In the genomic region with DNA sequence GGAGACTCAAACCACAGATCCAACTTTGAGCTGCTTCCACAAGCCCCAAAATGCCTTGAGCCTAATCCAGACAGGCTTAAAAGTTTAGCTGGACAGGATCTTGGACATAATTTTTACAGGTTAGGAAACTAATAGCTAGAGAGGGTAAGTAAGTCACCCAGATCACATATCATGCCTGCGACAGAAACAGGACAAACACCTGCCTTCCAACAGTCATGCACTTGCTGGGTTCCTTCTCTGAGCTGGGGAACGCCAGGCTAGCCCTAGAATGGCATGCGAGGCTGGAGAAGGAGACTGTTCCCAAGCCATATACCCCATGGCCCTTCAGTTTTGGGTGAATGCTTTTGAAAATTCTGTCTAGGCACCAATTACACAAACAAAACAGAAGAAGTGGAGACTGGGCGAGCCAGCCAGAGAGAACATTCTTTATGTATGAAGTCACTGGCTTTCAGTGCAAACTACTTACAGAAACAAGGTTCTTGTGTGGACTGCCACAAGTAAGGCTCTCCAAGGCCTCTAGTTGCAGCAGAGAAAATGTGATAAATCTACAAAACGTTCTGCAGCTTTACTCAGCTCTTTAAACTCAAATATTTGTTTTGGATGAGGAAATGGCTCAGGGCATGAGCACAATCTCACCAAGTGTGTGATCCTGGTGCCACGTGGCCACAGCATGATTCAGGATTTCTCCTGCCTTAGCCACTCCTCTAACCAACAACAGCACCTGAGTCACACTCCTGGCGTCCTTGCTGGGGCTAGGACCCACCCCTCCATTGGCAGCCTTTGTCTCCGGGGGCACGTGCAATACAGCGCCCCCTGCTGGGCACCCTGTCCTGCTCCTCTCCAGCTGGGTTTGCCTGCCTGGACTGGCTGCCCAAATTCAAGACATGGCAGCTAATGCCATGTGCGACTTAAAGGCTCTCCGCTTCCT, we compare ENCODE assay signal across 8 cellular contexts.
DNase-seq lines count a peak whose midpoint lies in the region; ATAC-seq and TF ChIP-seq lines count a peak whose summit lies in the region.

No MANE protein-coding gene starts in this region.

- in situ Hi-C loops in G401 (cut with HindIII; ENCODE audit: low sequenced_read_pairs): no loop called here

- peak; percentile 97 for TF ChIP-seq CTCF in WI38 (IDR thresholded peaks at IDR 0.05; ENCODE audit: low read depth, low read length)

- DNase-seq in G401 (ENCODE audit: low spot score) (peak; percentile 8), M059J (ENCODE audit: low read depth) (peak; percentile 95), left lobe of liver (ENCODE audit: low spot score) (peak; percentile 96), GF-D8 (lab: John Stamatoyannopoulos, UW) (no peak)
- peak; percentile 28 for DNase-seq in central memory CD4-positive, alpha-beta T cell
- DNase-seq in stimulated activated CD4-positive, alpha-beta T cell treated with anti-CD3 and anti-CD28 coated beads, Interleukin-2, amount 100 ng/mL, for 4 hours (ENCODE audit: low read depth): peak; percentile 62

- ATAC-seq in left lobe of liver (peak; percentile 80), HG03565 (IDR thresholded peaks at IDR 0.05; ENCODE audit: unreplicated experiment) (no peak)

- H3K4me3 ChIP-seq in WI38 (ENCODE audit: low read depth, low read length): peak overlapping the region; percentile 50
